ENCODE assay signal across 1 cellular context in the genomic region with DNA sequence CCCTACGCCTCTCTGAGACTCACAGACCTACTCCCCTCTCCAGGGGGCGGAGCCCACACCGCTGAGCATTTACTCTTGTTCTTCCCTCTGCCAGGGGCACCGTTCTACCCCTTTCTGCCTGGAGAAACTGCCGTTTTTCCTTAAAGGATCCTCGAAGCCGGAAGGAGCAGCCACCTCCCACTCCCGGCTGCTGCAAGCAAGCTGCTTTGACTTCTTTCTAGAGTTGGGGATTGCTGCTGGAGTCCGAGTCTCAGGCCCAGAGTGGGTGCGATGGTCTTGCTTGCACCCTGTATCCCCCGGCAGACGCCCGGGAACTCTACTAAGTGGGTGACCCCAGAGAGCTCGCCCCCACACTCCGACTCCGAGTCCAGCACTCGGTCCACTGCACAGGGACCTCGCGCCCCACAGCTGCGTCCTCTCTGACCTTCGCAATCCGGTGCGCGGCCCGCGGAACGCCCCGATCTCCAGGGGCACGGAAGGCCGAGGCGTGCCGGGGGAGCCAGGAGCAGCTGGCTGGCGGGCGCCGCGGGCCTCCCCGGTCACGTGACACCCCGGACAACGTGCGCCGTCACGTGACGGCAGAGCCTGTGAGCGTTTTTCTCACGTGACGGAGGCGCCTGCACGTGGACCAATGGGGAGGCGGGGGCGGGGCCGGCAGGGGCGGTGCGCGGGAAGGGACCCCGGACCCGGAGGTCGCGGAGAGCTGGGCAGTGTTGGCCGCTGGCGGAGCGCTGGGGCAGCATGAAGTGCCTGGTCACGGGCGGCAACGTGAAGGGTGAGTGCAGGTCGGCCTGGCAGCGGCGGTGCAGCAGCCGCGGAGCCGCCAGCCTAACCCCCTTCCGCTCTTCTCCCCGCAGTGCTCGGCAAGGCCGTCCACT.
A peak's percentile ranks its signal among the peaks of the same experiment; 100 is the strongest.
TF ChIP-seq lines count a peak whose summit lies in the region.

Gene RAD9A, plus strand, starts transcription at position 683 of the 878 bp plus-strand sequence. Its CDS starts 59 bp downstream, at position 742.

TF ChIP-seq in HEK293, 187 proteins besides CTCF, POLR2A, EP300 and RAD21 (continued from another document):
- TF ChIP-seq, protein P1, sequence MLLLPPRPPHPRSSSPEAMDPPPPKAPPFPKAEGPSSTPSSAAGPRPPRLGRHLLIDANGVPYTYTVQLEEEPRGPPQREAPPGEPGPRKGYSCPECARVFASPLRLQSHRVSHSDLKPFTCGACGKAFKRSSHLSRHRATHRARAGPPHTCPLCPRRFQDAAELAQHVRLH (tag by site-specific recombination; IDR thresholded peaks at IDR 0.05), result 0 out of 2 replicates have a peak, but pooled peaks have one; percentile 17
- no peak for TF ChIP-seq ZNF239 (tag by site-specific recombination; IDR thresholded peaks at IDR 0.05)
- TF ChIP-seq ZNF670 (tag by site-specific recombination; IDR thresholded peaks at IDR 0.05; ENCODE audit: low read depth), result no peak
- TF ChIP-seq ZNF324 (tag by site-specific recombination; IDR thresholded peaks at IDR 0.05), result 0 out of 2 replicates have a peak, but pooled peaks have one; percentile 51
- TF ChIP-seq, protein P2, sequence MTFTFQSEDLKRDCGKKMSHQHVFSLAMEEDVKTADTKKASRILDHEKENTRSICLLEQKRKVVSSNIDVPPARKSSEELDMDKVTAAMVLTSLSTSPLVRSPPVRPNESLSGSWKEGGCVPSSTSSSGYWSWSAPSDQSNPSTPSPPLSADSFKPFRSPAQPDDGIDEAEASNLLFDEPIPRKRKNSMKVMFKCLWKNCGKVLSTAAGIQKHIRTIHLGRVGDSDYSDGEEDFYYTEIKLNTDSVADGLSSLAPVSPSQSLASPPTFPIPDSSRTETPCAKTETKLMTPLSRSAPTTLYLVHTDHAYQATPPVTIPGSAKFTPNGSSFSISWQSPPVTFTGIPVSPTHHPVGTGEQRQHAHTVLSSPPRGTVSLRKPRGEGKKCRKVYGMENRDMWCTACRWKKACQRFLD (tag by site-specific recombination; IDR thresholded peaks at IDR 0.05), result 0 out of 2 replicates have a peak, but pooled peaks have one; percentile 37
- TF ChIP-seq KLF8 (tag by site-specific recombination; IDR thresholded peaks at IDR 0.05), result peak; percentile 47; the same call in 1 of the 2 replicates
- TF ChIP-seq OSR2 (tag by site-specific recombination; IDR thresholded peaks at IDR 0.05), result peak; percentile 38; the same call in 1 of the 2 replicates
- TF ChIP-seq SP2 (tag by site-specific recombination; IDR thresholded peaks at IDR 0.05), result peak; percentile 75
- TF ChIP-seq ZSCAN5A (tag by site-specific recombination; IDR thresholded peaks at IDR 0.05), result 0 out of 2 replicates have a peak, but pooled peaks have one; percentile 43
- TF ChIP-seq EGR2 (tag by site-specific recombination; IDR thresholded peaks at IDR 0.05; ENCODE audit: low read depth), result peak; percentile 33
- TF ChIP-seq ZNF292 (tag by site-specific recombination; IDR thresholded peaks at IDR 0.05; ENCODE audit: borderline replicate concordance, low read depth), result 0 out of 2 replicates have a peak, but pooled peaks have one; percentile 10
- peak; percentile 54; the same call in 1 of the 2 replicates for TF ChIP-seq ZNF843 (tag by site-specific recombination; IDR thresholded peaks at IDR 0.05)
- peak; percentile 62; the same call in 1 of the 2 replicates for TF ChIP-seq ZBTB10 (tag by site-specific recombination; IDR thresholded peaks at IDR 0.05)
- TF ChIP-seq ZNF398 (tag by site-specific recombination; IDR thresholded peaks at IDR 0.05), result peak; percentile 16; the same call in 1 of the 2 replicates
- no peak for TF ChIP-seq ZNF707 (tag by site-specific recombination; IDR thresholded peaks at IDR 0.05)
- TF ChIP-seq ZBTB17 (tag by site-specific recombination; IDR thresholded peaks at IDR 0.05), result peak; percentile 88
- TF ChIP-seq ZBTB6 (tag by site-specific recombination; IDR thresholded peaks at IDR 0.05), result no peak
- TF ChIP-seq ZNF660 (tag by site-specific recombination; IDR thresholded peaks at IDR 0.05), result no peak
- no peak for TF ChIP-seq BCL11B (tag by site-specific recombination; IDR thresholded peaks at IDR 0.05; ENCODE audit: low read depth)
- TF ChIP-seq, protein P3, sequence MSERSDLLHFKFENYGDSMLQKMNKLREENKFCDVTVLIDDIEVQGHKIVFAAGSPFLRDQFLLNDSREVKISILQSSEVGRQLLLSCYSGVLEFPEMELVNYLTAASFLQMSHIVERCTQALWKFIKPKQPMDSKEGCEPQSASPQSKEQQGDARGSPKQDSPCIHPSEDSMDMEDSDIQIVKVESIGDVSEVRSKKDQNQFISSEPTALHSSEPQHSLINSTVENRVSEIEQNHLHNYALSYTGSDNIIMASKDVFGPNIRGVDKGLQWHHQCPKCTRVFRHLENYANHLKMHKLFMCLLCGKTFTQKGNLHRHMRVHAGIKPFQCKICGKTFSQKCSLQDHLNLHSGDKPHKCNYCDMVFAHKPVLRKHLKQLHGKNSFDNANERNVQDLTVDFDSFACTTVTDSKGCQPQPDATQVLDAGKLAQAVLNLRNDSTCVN (tag by site-specific recombination; optimal IDR thresholded peaks at IDR 0.05), result peak; percentile 67
- TF ChIP-seq, protein P4, sequence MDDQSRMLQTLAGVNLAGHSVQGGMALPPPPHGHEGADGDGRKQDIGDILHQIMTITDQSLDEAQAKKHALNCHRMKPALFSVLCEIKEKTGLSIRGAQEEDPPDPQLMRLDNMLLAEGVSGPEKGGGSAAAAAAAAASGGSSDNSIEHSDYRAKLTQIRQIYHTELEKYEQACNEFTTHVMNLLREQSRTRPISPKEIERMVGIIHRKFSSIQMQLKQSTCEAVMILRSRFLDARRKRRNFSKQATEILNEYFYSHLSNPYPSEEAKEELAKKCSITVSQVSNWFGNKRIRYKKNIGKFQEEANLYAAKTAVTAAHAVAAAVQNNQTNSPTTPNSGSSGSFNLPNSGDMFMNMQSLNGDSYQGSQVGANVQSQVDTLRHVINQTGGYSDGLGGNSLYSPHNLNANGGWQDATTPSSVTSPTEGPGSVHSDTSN (CRISPR knock-in tag; IDR thresholded peaks at IDR 0.05), result peak; percentile 72; the same call in 1 of the 2 replicates
- 0 out of 2 replicates have a peak, but pooled peaks have one; percentile 40 for TF ChIP-seq ZNF140 (tag by site-specific recombination; IDR thresholded peaks at IDR 0.05)
- peak; percentile 96 for TF ChIP-seq ZBTB20 (tag by site-specific recombination; IDR thresholded peaks at IDR 0.05)
- TF ChIP-seq ZNF548 (tag by site-specific recombination; IDR thresholded peaks at IDR 0.05), result no peak
- TF ChIP-seq SP3 (tag by site-specific recombination; IDR thresholded peaks at IDR 0.05), result peak; percentile 65
- peak; percentile 45; the same call in 1 of the 2 replicates for TF ChIP-seq ZNF341 (tag by site-specific recombination; IDR thresholded peaks at IDR 0.05; ENCODE audit: low read depth)
- TF ChIP-seq ZNF24 (tag by site-specific recombination; IDR thresholded peaks at IDR 0.05), result peak; percentile 92
- TF ChIP-seq IKZF3 (tag by site-specific recombination; IDR thresholded peaks at IDR 0.05), result no peak
- TF ChIP-seq GLIS1 (tag by site-specific recombination; IDR thresholded peaks at IDR 0.05), result peak; percentile 51
